In genomic region chr2:231947112-231947511, GRCh38 we compare ENCODE assay signal across 13 cellular contexts. TPM values are rescaled to one million over a fixed set of nuclear protein-coding genes. Genes with fewer than 3 reads are reported as not detected.
"Had no signal": no experiment of that assay in that cellular context is flagged by ENCODE, and none has a peak within 500 bp of the region (broad histone marks: within the 10 kb centered on the region; RNA-seq: fewer than 3 reads in every experiment).

No MANE protein-coding gene starts in this region.

RNA-seq across cellular contexts. Expression of gene NPPC, which starts 20.9 kb away (rescaled TPM):
- total RNA-seq: hepatocyte, kidney, kidney epithelial cell, left colon, left lobe of liver, left lung, lower leg skin, lower lobe of right lung, mammary epithelial cell, mononuclear cell, mucosa of gallbladder had no signal
- polyA plus RNA-seq: keratinocyte, liver, mammary epithelial cell had no signal
